ENCODE assay signal across 20 cellular contexts in the genomic region with DNA sequence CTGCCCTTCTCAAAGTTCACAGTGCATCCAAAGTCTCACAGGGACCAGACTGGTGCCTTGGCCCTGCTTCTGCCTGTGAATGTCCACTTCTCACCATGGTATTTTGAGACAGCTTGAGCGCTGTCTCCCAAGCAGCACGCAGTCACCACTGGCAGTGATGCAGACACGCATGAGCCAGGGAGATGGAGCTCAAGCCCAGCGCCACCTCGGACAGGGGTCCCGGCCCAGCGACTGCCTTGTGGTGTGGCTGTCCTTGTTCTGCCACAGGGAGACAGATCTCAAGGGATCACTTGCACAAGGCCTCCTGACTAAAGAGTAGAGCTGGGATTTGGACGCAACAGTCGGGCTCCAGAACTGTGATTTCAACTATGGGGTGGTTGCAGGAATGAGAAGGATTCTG.
A peak's percentile ranks its signal among the peaks of the same experiment; 100 is the strongest.
DNase-seq lines count a peak whose midpoint lies in the region; ATAC-seq and TF ChIP-seq lines count a peak whose summit lies in the region.
"Had no signal": no experiment of that assay in that cellular context is flagged by ENCODE, and none has a peak within 500 bp of the region (broad histone marks: within the 10 kb centered on the region; RNA-seq: fewer than 3 reads in every experiment).

No MANE protein-coding gene starts in this region.

- H3F3A ChIP-seq in PC-3 (ENCODE audit: low read length, unreplicated experiment), result peaks cover 7% of the 10 kb centered on the region

- H3K27ac ChIP-seq in AG04450 (ENCODE audit: low read depth, low read length), result peak overlapping the region; percentile 96
- H3K27ac ChIP-seq in PC-3 (ENCODE audit: low read length), result peak overlapping the region; percentile 81
- peak overlapping the region; percentile 82 for H3K27ac ChIP-seq in fibroblast of lung (ENCODE audit: insufficient read depth, low read length)
- H3K27ac ChIP-seq in OCI-LY7 (ENCODE audit: low read depth, low read length, poor library complexity, severe bottlenecking), result no peak overlapping the region
- H3K27ac ChIP-seq in osteoblast (ENCODE audit: low read depth, low read length), result no peak overlapping the region
- H3K27ac ChIP-seq in WERI-Rb-1, result no peak overlapping the region
- H3K27ac ChIP-seq: SJCRH30 had no signal

- TF ChIP-seq CTCF in AG04450 (IDR thresholded peaks at IDR 0.05; ENCODE audit: low read depth, low read length) (no peak), PC-3 (conservative IDR thresholded peaks at IDR 0.05; ENCODE audit: low read depth, low read length) (no peak), fibroblast of lung (conservative IDR thresholded peaks at IDR 0.05 in 1 of 2, IDR thresholded peaks at IDR 0.05 in 1 of 2; ENCODE audit: low read depth in 1 of 2, low read length in 2 of 2) (no peak), osteocyte (IDR thresholded peaks at IDR 0.05) (no peak), OCI-LY7 (conservative IDR thresholded peaks at IDR 0.05; ENCODE audit: low read length) (no peak), osteoblast (IDR thresholded peaks at IDR 0.05; ENCODE audit: extremely low read depth, low read depth, low read length) (no peak), WERI-Rb-1 (IDR thresholded peaks at IDR 0.05; ENCODE audit: low read depth, low read length) (no peak)

- peaks cover 7% of the 10 kb centered on the region for H3K9me3 ChIP-seq in AG04450 (ENCODE audit: control insufficient read depth, insufficient read depth, low read length)
- H3K9me3 ChIP-seq in PC-3 (ENCODE audit: low read length), result peaks cover 11% of the 10 kb centered on the region; the same call in 1 of the 2 replicates
- no peaks in the 10 kb centered on the region for H3K9me3 ChIP-seq in fibroblast of lung (ENCODE audit: control insufficient read depth, insufficient read depth, low read depth, low read length)
- H3K9me3 ChIP-seq in OCI-LY7 (ENCODE audit: low read length), result no peaks in the 10 kb centered on the region
- no peaks in the 10 kb centered on the region for H3K9me3 ChIP-seq in osteoblast (ENCODE audit: low read depth, low read length)
- H3K9me3 ChIP-seq in WERI-Rb-1 (ENCODE audit: severe bottlenecking), result no peaks in the 10 kb centered on the region
- H3K9me3 ChIP-seq: SJCRH30 had no signal

- no peaks in the 10 kb centered on the region for H3K79me2 ChIP-seq in PC-3 (ENCODE audit: low read length)
- no peaks in the 10 kb centered on the region for H3K79me2 ChIP-seq in fibroblast of lung (ENCODE audit: control insufficient read depth, insufficient read depth, low read length)
- no peaks in the 10 kb centered on the region for H3K79me2 ChIP-seq in OCI-LY7 (ENCODE audit: insufficient read depth, low read depth, low read length)
- H3K79me2 ChIP-seq in osteoblast (ENCODE audit: insufficient read depth, low read length), result no peaks in the 10 kb centered on the region

- no peaks in the 10 kb centered on the region for H3K27me3 ChIP-seq in AG04450 (ENCODE audit: control insufficient read depth, insufficient read depth, low read length)
- no peaks in the 10 kb centered on the region for H3K27me3 ChIP-seq in PC-3 (ENCODE audit: low read length)
- no peaks in the 10 kb centered on the region for H3K27me3 ChIP-seq in fibroblast of lung (ENCODE audit: control insufficient read depth, insufficient read depth, low read length)
- no peaks in the 10 kb centered on the region for H3K27me3 ChIP-seq in osteoblast (ENCODE audit: insufficient read depth, low read length)
- H3K27me3 ChIP-seq in H7 (ENCODE audit: control insufficient read depth, insufficient read depth, low read length), result no peaks in the 10 kb centered on the region
- H3K27me3 ChIP-seq in WERI-Rb-1 (ENCODE audit: insufficient read depth, low read depth, severe bottlenecking), result no peaks in the 10 kb centered on the region
- H3K27me3 ChIP-seq: SJCRH30 had no signal

- H2AFZ ChIP-seq in PC-3 (ENCODE audit: low read length), result peak overlapping the region; percentile 46
- H2AFZ ChIP-seq in fibroblast of lung (ENCODE audit: low read length), result no peak overlapping the region
- H2AFZ ChIP-seq in OCI-LY7 (ENCODE audit: low read length), result no peak overlapping the region
- no peak overlapping the region for H2AFZ ChIP-seq in osteoblast (ENCODE audit: low read length)

- intact Hi-C loops in PC-3 (cut with micrococcal nuclease), result no loop called here
- intact Hi-C loops in OCI-LY7 (cut with micrococcal nuclease; ENCODE audit: unreplicated experiment), result no loop called here

- H3K27me3 Mint-ChIP-seq in osteocyte (ENCODE audit: unreplicated experiment), result no peaks in the 10 kb centered on the region
- H3K27me3 Mint-ChIP-seq: B cell had no signal

- H3K36me3 ChIP-seq in PC-3 (ENCODE audit: low read depth, low read length) (peaks cover 5% of the 10 kb centered on the region; the same call in 1 of the 2 replicates), fibroblast of lung (ENCODE audit: control insufficient read depth, insufficient read depth, low read length) (no peaks in the 10 kb centered on the region), OCI-LY7 (ENCODE audit: insufficient read depth, low read length) (no peaks in the 10 kb centered on the region), osteoblast (ENCODE audit: insufficient read depth, low read length) (no peaks in the 10 kb centered on the region), H7 (replicated peaks; ENCODE audit: control insufficient read depth, insufficient read depth, low read length) (no peaks in the 10 kb centered on the region), WERI-Rb-1 (no peaks in the 10 kb centered on the region)
- H3K36me3 ChIP-seq: SJCRH30 had no signal

- H3K9me3 Mint-ChIP-seq in osteocyte (ENCODE audit: unreplicated experiment), result peaks cover 12% of the 10 kb centered on the region

- 0 out of 2 replicates have a peak overlapping the region, but pooled peaks have one; percentile 39 for H3K4me2 ChIP-seq in PC-3 (ENCODE audit: low read length)
- no peak overlapping the region for H3K4me2 ChIP-seq in fibroblast of lung (ENCODE audit: extremely low read depth, insufficient read depth, low read length)
- H3K4me2 ChIP-seq in OCI-LY7 (ENCODE audit: low read length), result no peak overlapping the region
- H3K4me2 ChIP-seq in osteoblast (ENCODE audit: insufficient read depth, low read length), result no peak overlapping the region

- peak overlapping the region; percentile 93 for H3K27ac Mint-ChIP-seq in osteocyte (ENCODE audit: unreplicated experiment)
- H3K27ac Mint-ChIP-seq: B cell had no signal

- H3K4me1 Mint-ChIP-seq in osteocyte (ENCODE audit: unreplicated experiment), result peaks cover 47% of the 10 kb centered on the region
- H3K4me1 Mint-ChIP-seq: B cell had no signal

- no peaks in the 10 kb centered on the region for H3K36me3 Mint-ChIP-seq in osteocyte (ENCODE audit: unreplicated experiment)

- H3K4me3 Mint-ChIP-seq in osteocyte (ENCODE audit: unreplicated experiment), result no peak overlapping the region
- H3K4me3 Mint-ChIP-seq: B cell had no signal

- H4K20me1 ChIP-seq in PC-3 (ENCODE audit: low read length) (no peaks in the 10 kb centered on the region), fibroblast of lung (ENCODE audit: control insufficient read depth, extremely low read depth, insufficient read depth, low read length) (no peaks in the 10 kb centered on the region), OCI-LY7 (ENCODE audit: insufficient read depth, low read length) (no peaks in the 10 kb centered on the region), osteoblast (ENCODE audit: insufficient read depth, low read length) (no peaks in the 10 kb centered on the region)

- CTCF ChIA-PET in AG04450 (lab: Charles Lee), result interaction anchor here (0.7 to 2.1 kb wide), 2 partner anchors 19 to 144 kb away, joined by 3 to 12 read pairs; no protein-coding TSS in a partner anchor
- CTCF ChIA-PET in PC-3 (lab: Charles Lee), result no interaction called here
- CTCF ChIA-PET in OCI-LY7 (lab: Charles Lee; ENCODE audit: unreplicated experiment), result no interaction called here

- H3K4me3 ChIP-seq in AG04450 (ENCODE audit: low read depth, low read length) (no peak overlapping the region), PC-3 (ENCODE audit: low read length) (no peak overlapping the region), fibroblast of lung (replicated peaks in 1 of 4; ENCODE audit: control extremely low read depth in 1 of 4, insufficient read depth in 1 of 4, low read depth in 3 of 4, low read length in 4 of 4) (no peak overlapping the region), OCI-LY7 (ENCODE audit: low read depth, low read length, poor library complexity, severe bottlenecking) (no peak overlapping the region), osteoblast (ENCODE audit: insufficient read depth, low read length) (no peak overlapping the region), H7 (ENCODE audit: insufficient read depth, low read depth, low read length) (no peak overlapping the region), WERI-Rb-1 (ENCODE audit: low read depth, low read length) (no peak overlapping the region)
- H3K4me3 ChIP-seq: SJCRH30 had no signal

- 0 out of 2 replicates have a peak, but pooled peaks cover 4% of the 10 kb centered on the region for H3K9me2 ChIP-seq in PC-3 (replicated peaks; ENCODE audit: low read length)
- no peaks in the 10 kb centered on the region for H3K9me2 ChIP-seq in OCI-LY7 (ENCODE audit: insufficient read depth, low read length)

- peak overlapping the region; percentile 48; the same call in 1 of the 2 replicates for H3K9ac ChIP-seq in PC-3 (ENCODE audit: low read length)
- no peak overlapping the region for H3K9ac ChIP-seq in fibroblast of lung (ENCODE audit: insufficient read depth, low read length)

- no peak for ATAC-seq in PC-3

- no TSS peak for BruUV-seq in PC-3 (replicated peaks; lab: Mats Ljungman, UMichigan)
- no TSS peak for BruUV-seq in OCI-LY7 (replicated peaks; lab: Mats Ljungman, UMichigan)

- POLR2A ChIA-PET in AG04450 (lab: Yijun Ruan, JAX) (no interaction called here), PC-3 (lab: Charles Lee; ENCODE audit: unreplicated experiment) (no interaction called here), OCI-LY7 (lab: Charles Lee) (no interaction called here)

- H3K4me1 ChIP-seq in PC-3 (ENCODE audit: insufficient read depth, low read length) (peaks cover 22% of the 10 kb centered on the region), fibroblast of lung (ENCODE audit: control insufficient read depth, extremely low read depth, insufficient read depth, low read length) (peaks cover 13% of the 10 kb centered on the region), OCI-LY7 (ENCODE audit: insufficient read depth, low read length, poor library complexity, severe bottlenecking) (no peaks in the 10 kb centered on the region), osteoblast (ENCODE audit: insufficient read depth, low read length) (no peaks in the 10 kb centered on the region)
- H3K4me1 ChIP-seq: SJCRH30 had no signal

- DNase-seq in AG04450 (ENCODE audit: low read depth, low spot score), result no peak
- DNase-seq in PC-3, result no peak
- DNase-seq in fibroblast of lung (ENCODE audit: low read depth in 2 of 2), result no peak
- DNase-seq in osteocyte (ENCODE audit: extremely low spot score, unreplicated experiment), result no peak
- no peak for DNase-seq in OCI-LY7 (ENCODE audit: low spot score)
- DNase-seq in osteoblast (ENCODE audit: insufficient read length, low spot score, missing footprints), result no peak
- DNase-seq in H7, result no peak
- no peak for DNase-seq in WERI-Rb-1
- DNase-seq: 8988T, COR-L47, DMS 273 treated with DMSO at 0.1 percent for 48 hours, GDM1, KG1, MV-4-11, NCI-H187, NCI-H2227 treated with DMSO at 0.1 percent for 48 hours, NCI-H510A treated with DMSO at 0.1 percent for 48 hours, NCI-H774 had no signal

Comparison
In these comparisons a context has a peak if more than half of its experiments do, and no peak if none do; other contexts are left out.
1. H3K27ac ChIP-seq: peak in AG04450 (single experiment), PC-3 (single experiment) and fibroblast of lung (single experiment); none in OCI-LY7 (single experiment), osteoblast (single experiment) and WERI-Rb-1 (single experiment).